In the genomic region with DNA sequence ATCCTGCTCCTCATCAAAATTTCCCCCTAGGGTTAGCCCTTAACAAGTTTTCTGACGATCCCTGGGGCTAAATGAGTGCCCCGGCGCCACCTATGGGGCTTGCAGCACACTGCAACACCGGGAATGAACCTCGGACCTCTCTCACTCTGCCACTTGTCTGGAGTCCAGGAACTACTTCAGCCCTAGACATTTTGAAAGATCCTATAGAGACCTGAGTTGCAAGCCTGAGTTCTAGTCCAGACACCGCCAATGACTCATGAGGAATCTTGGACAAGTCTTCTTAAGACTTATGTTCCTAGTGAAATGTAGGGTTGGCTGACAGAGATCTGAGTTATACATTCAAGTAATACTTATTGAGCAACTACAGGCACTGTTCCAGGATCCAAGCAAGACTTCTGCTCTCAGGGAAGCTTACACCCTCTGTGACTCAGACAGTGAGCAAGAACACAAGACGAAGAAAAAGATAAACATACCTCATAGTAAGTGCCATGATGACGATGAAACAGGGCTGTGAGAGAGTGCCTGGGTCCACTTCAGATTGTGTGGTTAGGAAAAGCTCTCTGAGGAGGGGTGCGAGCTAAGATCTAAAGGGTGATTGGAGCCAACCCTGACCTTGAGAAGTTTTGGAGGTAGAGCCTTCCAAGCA, we compare ENCODE assay signal across 8 cellular contexts. TPM values are rescaled to one million over a fixed set of nuclear protein-coding genes. Genes with fewer than 3 reads are reported as not detected.
DNase-seq lines count a peak whose midpoint lies in the region; ATAC-seq and TF ChIP-seq lines count a peak whose summit lies in the region.

No MANE protein-coding gene starts in this region.

- intact Hi-C loops in activated CD8-positive, alpha-beta T cell treated with anti-CD3 and anti-CD28 coated beads for 36 hours (cut with micrococcal nuclease): no loop called here

- no peak overlapping the region for H3K4me3 ChIP-seq in gastroesophageal sphincter

- peak; percentile 91 for ATAC-seq in HG02571 (IDR thresholded peaks at IDR 0.05; ENCODE audit: unreplicated experiment)
- peak; percentile 97 for ATAC-seq in activated CD8-positive, alpha-beta T cell treated with anti-CD3 and anti-CD28 coated beads for 36 hours
- ATAC-seq in gastroesophageal sphincter: peak; percentile 96

- TF ChIP-seq CTCF in 22Rv1 (IDR thresholded peaks at IDR 0.05): peak; percentile 86
- peak; percentile 87 for TF ChIP-seq CTCF in GM10248 (IDR thresholded peaks at IDR 0.05; ENCODE audit: control extremely low read depth, extremely low read depth, low read depth, missing control alignments)
- TF ChIP-seq CTCF in activated CD8-positive, alpha-beta T cell treated with anti-CD3 and anti-CD28 coated beads for 36 hours (IDR thresholded peaks at IDR 0.05): peak; percentile 89
- TF ChIP-seq CTCF in gastroesophageal sphincter (IDR thresholded peaks at IDR 0.05): peak; percentile 17 to 63 (median 40)

- peak; percentile 66 for DNase-seq in GM10248 (ENCODE audit: extremely low spot score)
- DNase-seq in NCI-H146 (lab: John Stamatoyannopoulos, UW): peak; percentile 36
- peak; percentile 68 for DNase-seq in activated CD8-positive, alpha-beta T cell treated with anti-CD3 and anti-CD28 coated beads for 36 hours
- peak; percentile 33 for DNase-seq in retina
- no peak for DNase-seq in DMS79 treated with DMSO at 0.1 percent for 48 hours (lab: John Stamatoyannopoulos, UW)

- no peaks in the 10 kb centered on the region for H3K27me3 ChIP-seq in gastroesophageal sphincter

- H3K4me3 Mint-ChIP-seq in activated CD8-positive, alpha-beta T cell treated with anti-CD3 and anti-CD28 coated beads for 36 hours: no peak overlapping the region

- H3K9me3 Mint-ChIP-seq in activated CD8-positive, alpha-beta T cell treated with anti-CD3 and anti-CD28 coated beads for 36 hours: no peaks in the 10 kb centered on the region

- CTCF ChIA-PET in GM10248 (lab: Yijun Ruan, JAX): interaction anchor here (0.7 to 1.5 kb wide), 6 partner anchors 8 to 38 kb away, joined by 3 to 9 read pairs (median 4); a partner anchor contains a TSS
- CTCF ChIA-PET in activated CD8-positive, alpha-beta T cell treated with anti-CD3 and anti-CD28 coated beads for 36 hours (lab: Charles Lee): interaction anchor here (1.1 kb wide), 2 partner anchors 10 to 37 kb away, joined by 5 to 6 read pairs; a partner anchor contains a TSS

- H3K27ac ChIP-seq in 22Rv1 (no peak overlapping the region), gastroesophageal sphincter (peak overlapping the region in 3 of 4 donors; percentile 44 to 66 (median 63))

- peaks cover 18% of the 10 kb centered on the region for H3K27me3 Mint-ChIP-seq in activated CD8-positive, alpha-beta T cell treated with anti-CD3 and anti-CD28 coated beads for 36 hours

- H3K4me1 Mint-ChIP-seq in activated CD8-positive, alpha-beta T cell treated with anti-CD3 and anti-CD28 coated beads for 36 hours (ENCODE audit: low read depth): no peaks in the 10 kb centered on the region

- no peak for TF ChIP-seq POLR2A in gastroesophageal sphincter (IDR thresholded peaks at IDR 0.05)

- no peaks in the 10 kb centered on the region for H3K36me3 Mint-ChIP-seq in activated CD8-positive, alpha-beta T cell treated with anti-CD3 and anti-CD28 coated beads for 36 hours (ENCODE audit: low read depth)

- peaks cover 0 to 10% (median 3%) of the 10 kb centered on the region in 3 donors for H3K4me1 ChIP-seq in gastroesophageal sphincter

- no peaks in the 10 kb centered on the region for H3K9me3 ChIP-seq in gastroesophageal sphincter

- TF ChIP-seq EP300 in gastroesophageal sphincter (IDR thresholded peaks at IDR 0.05): no peak

- no peak overlapping the region for H3K27ac Mint-ChIP-seq in activated CD8-positive, alpha-beta T cell treated with anti-CD3 and anti-CD28 coated beads for 36 hours

- POLR2A ChIA-PET in GM10248 (lab: Yijun Ruan, JAX): no interaction called here
- POLR2A ChIA-PET in activated CD8-positive, alpha-beta T cell treated with anti-CD3 and anti-CD28 coated beads for 36 hours (lab: Charles Lee): no interaction called here

- no peaks in the 10 kb centered on the region for H3K36me3 ChIP-seq in gastroesophageal sphincter

- 8% methylated on average over 9 of the region's 9 CpGs; no CpG with 5 or more reads in 1 of the 2 donors for WGBS in gastroesophageal sphincter (ENCODE audit: low coverage in 1 of 2), 2 donors

RNA-seq across cellular contexts. Expression of a gene that starts 10.2 kb away (rescaled TPM):
- 1 to 10 TPM; 1.3 to 3.6 TPM for total RNA-seq in activated CD8-positive, alpha-beta T cell treated with anti-CD3 and anti-CD28 coated beads for 36 hours
- total RNA-seq in gastroesophageal sphincter: 10 to 100 TPM; 15.7 to 25.6 (median 21.4) TPM
